In genomic region chr4:70661309-70661922, GRCh38 we compare ENCODE assay signal across 9 cellular contexts. TPM values are rescaled to one million over a fixed set of nuclear protein-coding genes. Genes with fewer than 3 reads are reported as not detected.
A peak's percentile ranks its signal among the peaks of the same experiment; 100 is the strongest.
DNase-seq lines count a peak whose midpoint lies in the region; ATAC-seq and TF ChIP-seq lines count a peak whose summit lies in the region.
"Not testable (repeated sequence)": the region's sequence is repeated elsewhere in the genome, so short reads cannot be mapped to it uniquely, and the experiment has no call there.
"Had no signal": no experiment of that assay in that cellular context is flagged by ENCODE, and none has a peak within 500 bp of the region (broad histone marks: within the 10 kb centered on the region; RNA-seq: fewer than 3 reads in every experiment).

No MANE protein-coding gene starts in this region.

- ATAC-seq in GM18858 (IDR thresholded peaks at IDR 0.05; ENCODE audit: unreplicated experiment) (peak; percentile 84), GM19463 (IDR thresholded peaks at IDR 0.05; ENCODE audit: unreplicated experiment) (peak; percentile 82), HG02588 (IDR thresholded peaks at IDR 0.05; ENCODE audit: unreplicated experiment) (peak; percentile 77), HG03095 (IDR thresholded peaks at IDR 0.05; ENCODE audit: unreplicated experiment) (peak; percentile 69), HG03565 (IDR thresholded peaks at IDR 0.05; ENCODE audit: unreplicated experiment) (peak; percentile 75)
- ATAC-seq in naive B cell (ENCODE audit: low read depth in 2 of 2) = not testable (repeated sequence)

- H3K4me3 Mint-ChIP-seq in naive B cell = not testable (repeated sequence)

- peak overlapping the region; percentile 85 for H3K4me3 ChIP-seq in DOHH2 (ENCODE audit: low read length)

- not testable (repeated sequence) for H3K36me3 Mint-ChIP-seq in naive B cell

- peak overlapping the region; percentile 99 for H3K27ac ChIP-seq in DOHH2 (ENCODE audit: low read depth, low read length)

- H3F3A ChIP-seq in DOHH2 (ENCODE audit: control insufficient read depth, insufficient read depth) = peaks cover 79% of the 10 kb centered on the region

- peaks cover 98% of the 10 kb centered on the region for H3K36me3 ChIP-seq in DOHH2 (ENCODE audit: control insufficient read depth, low read length)

- peaks cover 8 to 27% (median 22%) of the 10 kb centered on the region in 3 donors for H3K4me1 Mint-ChIP-seq in naive B cell

- H3K79me2 ChIP-seq in DOHH2 (ENCODE audit: control insufficient read depth, low read length) = peaks cover 94% of the 10 kb centered on the region

- H3K27me3 ChIP-seq in DOHH2 (ENCODE audit: control insufficient read depth, low read length) = not testable (repeated sequence)

- not testable (repeated sequence) for H3K9me2 ChIP-seq in DOHH2 (replicated peaks; ENCODE audit: control insufficient read depth, low read length)

- peaks cover 22% of the 10 kb centered on the region for H4K20me1 ChIP-seq in DOHH2 (ENCODE audit: control insufficient read depth, insufficient read depth, low read depth, low read length)

- not testable (repeated sequence) for TF ChIP-seq CTCF in DOHH2 (IDR thresholded peaks at IDR 0.05; ENCODE audit: low read depth, low read length, poor library complexity, severe bottlenecking)

- H3K9me3 Mint-ChIP-seq in naive B cell = not testable (repeated sequence)

- H3K27me3 Mint-ChIP-seq in naive B cell = not testable (repeated sequence)

- peak overlapping the region; percentile 70 for H3K4me2 ChIP-seq in DOHH2 (ENCODE audit: low read length)

- H3K9me3 ChIP-seq in DOHH2 (ENCODE audit: control insufficient read depth, insufficient read depth, low read length) = not testable (repeated sequence)

- DNase-seq in activated CD4-positive, alpha-beta T cell treated with anti-CD3 and anti-CD28 coated beads, Interleukin-2, amount 50 U/mL, for 48 hours = peak; percentile 10 to 32
- not testable (repeated sequence) for DNase-seq in naive B cell

- H3K27ac Mint-ChIP-seq in naive B cell = peak overlapping the region in 5 of 6 donors; percentile 15 to 75 (median 59)

- H3K4me1 ChIP-seq in DOHH2 (ENCODE audit: control insufficient read depth, low read length) = peaks cover 44% of the 10 kb centered on the region

RNA-seq across cellular contexts. Expression of gene JCHAIN, which starts 4.9 kb away (rescaled TPM):
- 100 to 1,000 TPM; 198 to 689 (median 314) TPM for polyA plus RNA-seq in naive B cell (ENCODE audit: low read depth in 6 of 6)

RNA-seq across cellular contexts. Expression of gene UTP3, which starts 26.9 kb away (rescaled TPM):
- polyA plus RNA-seq in naive B cell (ENCODE audit: low read depth in 6 of 6) = 10 to 100 TPM in 4 of 6 donors, 1 to 10 TPM in 2; 2.3 to 18.2 (median 13.6) TPM

RNA-seq across cellular contexts. Expression of gene ENAM, which starts 32.9 kb away (rescaled TPM):
- under 1 TPM in 2 of 6 donors, not detected in 4; 0.13 to 0.15 TPM for polyA plus RNA-seq in naive B cell (ENCODE audit: low read depth in 6 of 6)
- polyA plus RNA-seq: CD14-positive monocyte had no signal
